In genomic region chr11:126413426-126413825, GRCh38 we compare ENCODE assay signal across 11 cellular contexts.
"Had no signal": no experiment of that assay in that cellular context is flagged by ENCODE, and none has a peak within 500 bp of the region (broad histone marks: within the 10 kb centered on the region; RNA-seq: fewer than 3 reads in every experiment).

No MANE protein-coding gene starts in this region.

- DNase-seq: activated CD4-positive, alpha-beta T cell treated with anti-CD3 and anti-CD28 coated beads for 36 hours; activated CD8-positive, alpha-beta memory T cell treated with anti-CD3 and anti-CD28 coated beads, Interleukin-2, amount 50 U/mL, for 4 hours; activated CD8-positive, alpha-beta T cell treated with anti-CD3 and anti-CD28 coated beads for 36 hours; activated T-cell treated with anti-CD3 and anti-CD28 coated beads, Interleukin-2, amount 50 U/mL, for 72 hours; central memory CD4-positive, alpha-beta T cell; endodermal cell; erythroblast; glutamatergic neuron; mesenchymal stem cell; T1000 had no signal

- H3K27ac ChIP-seq: VCaP had no signal

- ATAC-seq: activated CD4-positive, alpha-beta T cell treated with anti-CD3 and anti-CD28 coated beads for 36 hours; activated CD8-positive, alpha-beta T cell treated with anti-CD3 and anti-CD28 coated beads for 36 hours; activated T-cell treated with anti-CD3 and anti-CD28 coated beads, Interleukin-2, amount 50 U/mL, for 72 hours had no signal
